ENCODE assay signal across 13 cellular contexts in genomic region chr18:48902856-48903601, GRCh38. TPM values are rescaled to one million over a fixed set of nuclear protein-coding genes. Genes with fewer than 3 reads are reported as not detected.
DNase-seq lines count a peak whose midpoint lies in the region; ATAC-seq and TF ChIP-seq lines count a peak whose summit lies in the region.
"Had no signal": no experiment of that assay in that cellular context is flagged by ENCODE, and none has a peak within 500 bp of the region (broad histone marks: within the 10 kb centered on the region; RNA-seq: fewer than 3 reads in every experiment).

No MANE protein-coding gene starts in this region.

- no peak overlapping the region for H3K4me3 Mint-ChIP-seq in Calu3 (ENCODE audit: low read depth, unreplicated experiment)
- H3K4me3 Mint-ChIP-seq: stimulated activated naive CD8-positive, alpha-beta T cell treated with anti-CD3 and anti-CD28 coated beads, Interleukin-15, Interleukin-2, amounts not matched to agents 100 ng/mL and 50 ng/mL, for 24 hours; T-helper 2 cell treated with Interferon-gamma antibody and Interleukin-4, amounts not matched to agents 5 μg/mL and 100 μg/mL, for 36 hours had no signal

- H4K8ac ChIP-seq in trophoblast cell (ENCODE audit: low read depth, low read length) = no peak overlapping the region

- H3K36me3 ChIP-seq in heart right ventricle (no peaks in the 10 kb centered on the region), trophoblast cell (ENCODE audit: control insufficient read depth in 1 of 2, insufficient read depth in 2 of 2, low read length in 2 of 2) (no peaks in the 10 kb centered on the region)
- H3K36me3 ChIP-seq: HAP-1 had no signal

- BruUV-seq in Calu3 (replicated peaks; lab: Mats Ljungman, UMichigan) = no TSS peak

- H3K27me3 ChIP-seq in heart right ventricle (no peaks in the 10 kb centered on the region), trophoblast cell (ENCODE audit: insufficient read depth, low read length) (no peaks in the 10 kb centered on the region), foreskin keratinocyte (no peaks in the 10 kb centered on the region)

- no peaks in the 10 kb centered on the region for H3K79me2 ChIP-seq in trophoblast cell (ENCODE audit: control insufficient read depth, insufficient read depth, low read length, poor library complexity)

- peaks cover 14% of the 10 kb centered on the region for H3K4me1 Mint-ChIP-seq in Calu3 (ENCODE audit: low read depth, unreplicated experiment)

- no peak overlapping the region for H2AFZ ChIP-seq in trophoblast cell (ENCODE audit: insufficient read depth, low read length, poor library complexity)

- TF ChIP-seq CTCF in heart right ventricle (IDR thresholded peaks at IDR 0.05) (no peak), Calu3 (IDR thresholded peaks at IDR 0.05; ENCODE audit: unreplicated experiment) (no peak), foreskin keratinocyte (conservative IDR thresholded peaks at IDR 0.05) (no peak)

- H2AK5ac ChIP-seq in trophoblast cell (ENCODE audit: low read length) = no peak overlapping the region

- H2BK5ac ChIP-seq in trophoblast cell (ENCODE audit: low read depth, low read length, poor library complexity) = no peak overlapping the region

- no peak overlapping the region for H3K4ac ChIP-seq in trophoblast cell (ENCODE audit: low read depth, low read length)

- peaks cover 5% of the 10 kb centered on the region for H3K79me1 ChIP-seq in trophoblast cell (ENCODE audit: low read length)

- DNase-seq in AG08395 (ENCODE audit: low spot score) (peak; percentile 60), astrocyte of the hippocampus (ENCODE audit: low read depth, low spot score) (peak; percentile 87), heart right ventricle (peak; percentile 53 to 71), trophoblast cell (peak in 1 of 2 donors; percentile 15), Calu3 (no peak), foreskin keratinocyte (no peak)
- DNase-seq in stimulated activated CD4-positive, alpha-beta T cell treated with anti-CD3 and anti-CD28 coated beads, Interleukin-4, amount 100 ng/mL, for 4 hours = no peak
- DNase-seq: activated naive CD4-positive, alpha-beta T cell; NCI-H2227 treated with DMSO at 0.1 percent for 48 hours had no signal

- H3K4me2 ChIP-seq in trophoblast cell (ENCODE audit: low read length) = no peak overlapping the region

- H3K9me3 ChIP-seq in heart right ventricle = peaks cover 0 to 23% (median 4%) of the 10 kb centered on the region in 11 donors
- H3K9me3 ChIP-seq in trophoblast cell (ENCODE audit: insufficient read depth, low read depth, low read length) = peaks cover 3% of the 10 kb centered on the region
- H3K9me3 ChIP-seq: HAP-1 had no signal

- H3K27ac Mint-ChIP-seq in Calu3 (ENCODE audit: unreplicated experiment) = no peak overlapping the region
- H3K27ac Mint-ChIP-seq: stimulated activated naive CD8-positive, alpha-beta T cell treated with anti-CD3 and anti-CD28 coated beads, Interleukin-15, Interleukin-2, amounts not matched to agents 100 ng/mL and 50 ng/mL, for 24 hours; T-helper 2 cell treated with Interferon-gamma antibody and Interleukin-4, amounts not matched to agents 5 μg/mL and 100 μg/mL, for 36 hours had no signal

- CTCF ChIA-PET in Calu3 (lab: Charles Lee) = no interaction called here

- no peak overlapping the region for H4K91ac ChIP-seq in trophoblast cell (ENCODE audit: low read depth, low read length)

- no peak overlapping the region for H2BK120ac ChIP-seq in trophoblast cell (ENCODE audit: insufficient read depth, low read length, poor library complexity)

- peak overlapping the region in 9 of 10 donors; percentile 16 to 84 (median 75) for H3K27ac ChIP-seq in heart right ventricle
- no peak overlapping the region for H3K27ac ChIP-seq in trophoblast cell (ENCODE audit: low read depth, low read length)
- H3K27ac ChIP-seq in foreskin keratinocyte = no peak overlapping the region

- H3K4me1 ChIP-seq in heart right ventricle (peaks cover 14 to 40% (median 20%) of the 10 kb centered on the region in 9 donors), trophoblast cell (ENCODE audit: control insufficient read depth in 1 of 2, insufficient read depth in 2 of 2, low read length in 2 of 2) (peaks cover 7 to 12% of the 10 kb centered on the region in 2 experiments), foreskin keratinocyte (peaks cover 6% of the 10 kb centered on the region)

- H3K9ac ChIP-seq in trophoblast cell (ENCODE audit: low read length) = no peak overlapping the region

- no peak overlapping the region for H3K18ac ChIP-seq in trophoblast cell (ENCODE audit: low read length)

- peaks cover 9% of the 10 kb centered on the region for H3K36me3 Mint-ChIP-seq in Calu3 (ENCODE audit: insufficient read depth, unreplicated experiment)

- ATAC-seq in heart right ventricle = peak; percentile 62 to 80 (median 72)
- ATAC-seq in HG03571 (IDR thresholded peaks at IDR 0.05; ENCODE audit: unreplicated experiment) = no peak
- ATAC-seq in foreskin keratinocyte = no peak

- intact Hi-C loops in heart right ventricle (cut with DNase I) (no loop called here), Calu3 (cut with micrococcal nuclease; ENCODE audit: unreplicated experiment) (no loop called here)

- WGBS in heart right ventricle, 2 donors = 77 to 85% methylated on average over 8 of the region's 8 CpGs
- no CpG with 5 or more reads among the region's 8 CpGs for WGBS in trophoblast cell (ENCODE audit: extremely low coverage, insufficient coverage, insufficient read length)

- no peak overlapping the region for H3K23ac ChIP-seq in trophoblast cell (ENCODE audit: low read length)

- no peak overlapping the region for H4K12ac ChIP-seq in trophoblast cell (ENCODE audit: low read depth, low read length)

- peaks cover 16% of the 10 kb centered on the region for H3K9me3 Mint-ChIP-seq in Calu3 (ENCODE audit: low read depth, unreplicated experiment)

- peak overlapping the region; percentile 34 for H2BK12ac ChIP-seq in trophoblast cell (ENCODE audit: low read length)

- H3K4me3 ChIP-seq in heart right ventricle = no peak overlapping the region
- no peak overlapping the region for H3K4me3 ChIP-seq in trophoblast cell (ENCODE audit: low read depth, low read length)
- H3K4me3 ChIP-seq: HAP-1 had no signal

- H3K27me3 Mint-ChIP-seq in Calu3 (ENCODE audit: unreplicated experiment) = no peaks in the 10 kb centered on the region
- H3K27me3 Mint-ChIP-seq: stimulated activated naive CD8-positive, alpha-beta T cell treated with anti-CD3 and anti-CD28 coated beads, Interleukin-15, Interleukin-2, amounts not matched to agents 100 ng/mL and 50 ng/mL, for 24 hours had no signal

- H3K14ac ChIP-seq in trophoblast cell (ENCODE audit: low read length) = no peak overlapping the region

RNA-seq across cellular contexts. Expression of gene SMAD7, which starts 47.7 kb away (rescaled TPM):
- total RNA-seq in heart right ventricle (10 to 100 TPM; 15.4 to 28.6 (median 19.9) TPM), Calu3 (2022) (11.2 and 13.7 TPM in 2 replicates), foreskin keratinocyte (7.2 and 10.5 TPM in 2 replicates)
- polyA plus RNA-seq in heart right ventricle (10 to 100 TPM in 1 of 2 donors, 1 to 10 TPM in 1; 6.7 to 18.7 TPM), foreskin keratinocyte (4.3 and 5.2 TPM in 2 replicates)
- polyA plus RNA-seq in trophoblast cell (2013) = 108 and 116 TPM in 2 replicates

Comparison
In these comparisons a context has a peak if more than half of its experiments do, and no peak if none do; other contexts are left out.
1. DNase-seq: peak in AG08395 (single experiment), astrocyte of the hippocampus (single experiment) and heart right ventricle (2 of 2); none in stimulated activated CD4-positive, alpha-beta T cell treated with anti-CD3 and anti-CD28 coated beads, Interleukin-4, amount 100 ng/mL, for 4 hours (0 of 2), Calu3 (single experiment) and foreskin keratinocyte (0 of 2).
2. ATAC-seq: peak in heart right ventricle (8 of 8); none in HG03571 (single experiment) and foreskin keratinocyte (single experiment).
3. H3K27ac ChIP-seq: peak in heart right ventricle (9 of 10); none in trophoblast cell (single experiment) and foreskin keratinocyte (single experiment).